Comparison of ENCODE assay signal across 8 cellular contexts in the genomic region with DNA sequence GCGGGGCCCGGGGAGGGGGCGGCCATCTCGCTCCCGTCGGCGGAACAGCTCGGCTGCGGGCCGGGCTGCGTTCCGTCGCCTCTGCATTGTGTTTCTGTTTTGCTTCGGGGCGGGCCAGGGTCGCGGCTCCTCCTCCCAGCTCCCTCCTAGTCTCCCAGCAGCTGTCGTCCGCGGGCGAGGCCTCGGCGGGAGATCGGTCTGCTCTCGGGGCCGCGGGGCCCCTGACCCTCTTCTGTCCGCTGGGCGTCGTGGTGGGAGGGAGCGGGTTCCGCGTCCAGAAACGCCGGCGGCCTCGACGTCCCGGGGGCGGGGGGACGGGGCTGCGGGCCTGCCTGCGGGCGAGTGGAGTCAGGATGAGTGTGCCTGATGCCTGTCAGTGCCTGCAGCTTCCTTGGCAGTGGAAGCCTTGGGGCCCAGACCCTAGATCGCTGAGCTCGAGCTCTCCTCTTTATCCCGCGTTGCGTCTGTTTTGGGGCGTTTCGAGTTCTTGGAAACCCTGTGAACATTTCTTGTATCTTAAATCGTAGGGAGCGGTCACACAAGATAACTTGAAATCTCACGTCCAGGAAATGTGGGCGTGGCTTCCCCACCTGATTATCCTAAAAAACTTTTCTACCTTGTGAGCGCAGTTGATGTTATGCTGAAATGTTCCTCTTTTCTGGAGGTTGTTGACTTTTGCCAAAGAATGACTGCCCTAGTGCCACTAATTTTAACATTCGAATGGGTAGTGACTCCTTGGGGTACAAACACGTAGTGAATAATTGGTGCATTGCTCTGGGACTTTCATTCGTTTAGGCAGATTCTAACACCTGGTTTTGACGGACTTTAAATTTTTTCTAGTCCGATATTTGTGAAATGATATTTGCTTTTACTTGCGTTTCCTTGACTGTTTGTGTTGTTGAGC. TPM values are rescaled to one million over a fixed set of nuclear protein-coding genes. Genes with fewer than 3 reads are reported as not detected.
DNase-seq lines count a peak whose midpoint lies in the region; ATAC-seq and TF ChIP-seq lines count a peak whose summit lies in the region.

No MANE protein-coding gene starts in this region.

- peaks cover 24% of the 10 kb centered on the region for H3K27me3 Mint-ChIP-seq in WTC11 (ENCODE audit: low read depth)

- DNase-seq in AG20443 (ENCODE audit: low spot score) (peak; percentile 71), NCI-H2107 (lab: John Stamatoyannopoulos, UW) (peak; percentile 39), WTC11 (ENCODE audit: low spot score) (peak; percentile 66), thyroid gland (peak; percentile 71 to 73)

- H3K4me1 ChIP-seq in mucosa of rectum (ENCODE audit: control insufficient read depth in 2 of 2, insufficient read depth in 2 of 2, low read length in 2 of 2) = peaks cover 12 to 17% of the 10 kb centered on the region in 2 donors
- peaks cover 7 to 10% of the 10 kb centered on the region in 2 donors for H3K4me1 ChIP-seq in thyroid gland

- CTCF ChIA-PET in WTC11 (lab: Charles Lee) = interaction anchor here (0.7 to 2.1 kb wide), 11 partner anchors 10 to 195 kb away, joined by 3 to 8 read pairs (median 5); partner anchors contain the start of gene DOP1B

- 2% methylated on average over 17 to 27 of the region's 62 CpGs for WGBS in thyroid gland, 2 donors

- peak overlapping the region; percentile 97 to 98 for H3K27ac ChIP-seq in mucosa of rectum (ENCODE audit: low read depth in 2 of 2, low read length in 2 of 2)
- H3K27ac ChIP-seq in thyroid gland = peak overlapping the region; percentile 94 to 99 (median 95)

- H3K4me3 ChIP-seq in mucosa of rectum (ENCODE audit: low read length in 2 of 2) (peak overlapping the region; percentile 82 to 95), thyroid gland (replicated peaks in 1 of 3) (peak overlapping the region; percentile 46 to 85 (median 54))

- H3K4me1 Mint-ChIP-seq in WTC11 = peaks cover 20% of the 10 kb centered on the region

- ATAC-seq in GM18499 (IDR thresholded peaks at IDR 0.05; ENCODE audit: insufficient read depth, unreplicated experiment) = peak; percentile 16
- peak; percentile 40 for ATAC-seq in HG02973 (IDR thresholded peaks at IDR 0.05; ENCODE audit: unreplicated experiment)
- ATAC-seq in WTC11 = peak; percentile 50
- peak; percentile 65 for ATAC-seq in esophagus mucosa

- TF ChIP-seq POLR2A in thyroid gland (IDR thresholded peaks at IDR 0.05) = peak in 1 of 2 donors; percentile 25

- TF ChIP-seq CTCF in WTC11 (IDR thresholded peaks at IDR 0.05) (no peak), thyroid gland (IDR thresholded peaks at IDR 0.05) (peak in 1 of 6 experiments; percentile 10)

- peaks cover 3 to 4% of the 10 kb centered on the region in 2 donors for H3K36me3 ChIP-seq in mucosa of rectum (ENCODE audit: control insufficient read depth in 2 of 2, insufficient read depth in 2 of 2, low read length in 2 of 2)
- H3K36me3 ChIP-seq in thyroid gland = no peaks in the 10 kb centered on the region

- peaks cover 18% of the 10 kb centered on the region for H3K36me3 Mint-ChIP-seq in WTC11

- intact Hi-C loops in thyroid gland (cut with DNase I) = loop anchor here (10.0 kb wide), 1 partner anchor 176 kb away; no protein-coding TSS in a partner anchor

- peak overlapping the region; percentile 90 to 91 for H3K9ac ChIP-seq in mucosa of rectum (ENCODE audit: low read depth in 1 of 2, low read length in 2 of 2)

- POLR2A ChIA-PET in WTC11 (lab: Charles Lee) = interaction anchor here (0.9 to 1.8 kb wide), 9 partner anchors 8 to 165 kb away, joined by 3 to 10 read pairs (median 4); partner anchors contain the start of gene CHAF1B

- H3K9me3 Mint-ChIP-seq in WTC11 = peaks cover 10% of the 10 kb centered on the region

- H3K27me3 ChIP-seq in mucosa of rectum (ENCODE audit: control insufficient read depth in 2 of 2, insufficient read depth in 2 of 2, low read length in 2 of 2) (no peaks in the 10 kb centered on the region), thyroid gland (no peaks in the 10 kb centered on the region)

- H3K9me3 ChIP-seq in mucosa of rectum (ENCODE audit: control insufficient read depth in 2 of 2, low read length in 2 of 2) = no peaks in the 10 kb centered on the region
- no peaks in the 10 kb centered on the region for H3K9me3 ChIP-seq in thyroid gland

- peak overlapping the region; percentile 97 for H3K27ac Mint-ChIP-seq in WTC11

- H3K4me3 Mint-ChIP-seq in WTC11 = peak overlapping the region; percentile 98

TF ChIP-seq in WTC11, 78 proteins besides CTCF, POLR2A, EP300 and RAD21 (continues in another document):
- TF ChIP-seq ZNF317 (CRISPR knock-in tag; IDR thresholded peaks at IDR 0.05; ENCODE audit: borderline replicate concordance, low read depth) (peak; percentile 48; the same call in 1 of the 2 replicates), NFATC4 (CRISPR knock-in tag; IDR thresholded peaks at IDR 0.05) (no peak), GTF2I (CRISPR knock-in tag; conservative IDR thresholded peaks at IDR 0.05) (no peak), SMAD4 (CRISPR knock-in tag; IDR thresholded peaks at IDR 0.05) (no peak), SMAD3 (CRISPR knock-in tag; IDR thresholded peaks at IDR 0.05; ENCODE audit: borderline replicate concordance) (0 out of 2 replicates have a peak, but pooled peaks have one; percentile 18), ZNF671 (CRISPR knock-in tag; IDR thresholded peaks at IDR 0.05) (no peak), FOXP4 (CRISPR knock-in tag; IDR thresholded peaks at IDR 0.05) (0 out of 2 replicates have a peak, but pooled peaks have one; percentile 6), MLX (CRISPR knock-in tag; IDR thresholded peaks at IDR 0.05) (no peak), ZNF232 (CRISPR knock-in tag; IDR thresholded peaks at IDR 0.05) (no peak), ELF4 (CRISPR knock-in tag; IDR thresholded peaks at IDR 0.05; ENCODE audit: low read depth) (0 out of 2 replicates have a peak, but pooled peaks have one; percentile 40), ATF1 (CRISPR knock-in tag; IDR thresholded peaks at IDR 0.05) (peak; percentile 37; the same call in 1 of the 2 replicates)
- TF ChIP-seq, protein P1, sequence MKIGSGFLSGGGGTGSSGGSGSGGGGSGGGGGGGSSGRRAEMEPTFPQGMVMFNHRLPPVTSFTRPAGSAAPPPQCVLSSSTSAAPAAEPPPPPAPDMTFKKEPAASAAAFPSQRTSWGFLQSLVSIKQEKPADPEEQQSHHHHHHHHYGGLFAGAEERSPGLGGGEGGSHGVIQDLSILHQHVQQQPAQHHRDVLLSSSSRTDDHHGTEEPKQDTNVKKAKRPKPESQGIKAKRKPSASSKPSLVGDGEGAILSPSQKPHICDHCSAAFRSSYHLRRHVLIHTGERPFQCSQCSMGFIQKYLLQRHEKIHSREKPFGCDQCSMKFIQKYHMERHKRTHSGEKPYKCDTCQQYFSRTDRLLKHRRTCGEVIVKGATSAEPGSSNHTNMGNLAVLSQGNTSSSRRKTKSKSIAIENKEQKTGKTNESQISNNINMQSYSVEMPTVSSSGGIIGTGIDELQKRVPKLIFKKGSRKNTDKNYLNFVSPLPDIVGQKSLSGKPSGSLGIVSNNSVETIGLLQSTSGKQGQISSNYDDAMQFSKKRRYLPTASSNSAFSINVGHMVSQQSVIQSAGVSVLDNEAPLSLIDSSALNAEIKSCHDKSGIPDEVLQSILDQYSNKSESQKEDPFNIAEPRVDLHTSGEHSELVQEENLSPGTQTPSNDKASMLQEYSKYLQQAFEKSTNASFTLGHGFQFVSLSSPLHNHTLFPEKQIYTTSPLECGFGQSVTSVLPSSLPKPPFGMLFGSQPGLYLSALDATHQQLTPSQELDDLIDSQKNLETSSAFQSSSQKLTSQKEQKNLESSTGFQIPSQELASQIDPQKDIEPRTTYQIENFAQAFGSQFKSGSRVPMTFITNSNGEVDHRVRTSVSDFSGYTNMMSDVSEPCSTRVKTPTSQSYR (CRISPR knock-in tag; IDR thresholded peaks at IDR 0.05) = no peak
- TF ChIP-seq, protein P2, sequence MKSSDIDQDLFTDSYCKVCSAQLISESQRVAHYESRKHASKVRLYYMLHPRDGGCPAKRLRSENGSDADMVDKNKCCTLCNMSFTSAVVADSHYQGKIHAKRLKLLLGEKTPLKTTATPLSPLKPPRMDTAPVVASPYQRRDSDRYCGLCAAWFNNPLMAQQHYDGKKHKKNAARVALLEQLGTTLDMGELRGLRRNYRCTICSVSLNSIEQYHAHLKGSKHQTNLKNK (CRISPR knock-in tag; IDR thresholded peaks at IDR 0.05) = no peak
- TF ChIP-seq, protein P3, sequence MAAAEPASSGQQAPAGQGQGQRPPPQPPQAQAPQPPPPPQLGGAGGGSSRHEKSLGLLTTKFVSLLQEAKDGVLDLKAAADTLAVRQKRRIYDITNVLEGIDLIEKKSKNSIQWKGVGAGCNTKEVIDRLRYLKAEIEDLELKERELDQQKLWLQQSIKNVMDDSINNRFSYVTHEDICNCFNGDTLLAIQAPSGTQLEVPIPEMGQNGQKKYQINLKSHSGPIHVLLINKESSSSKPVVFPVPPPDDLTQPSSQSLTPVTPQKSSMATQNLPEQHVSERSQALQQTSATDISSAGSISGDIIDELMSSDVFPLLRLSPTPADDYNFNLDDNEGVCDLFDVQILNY (CRISPR knock-in tag; IDR thresholded peaks at IDR 0.05) = peak; percentile 17; the same call in 1 of the 2 replicates

RNA-seq across cellular contexts. Expression of gene MORC3, which starts 0.7 kb away (rescaled TPM):
- total RNA-seq in WTC11 (2021) (15.9 to 17.2 TPM (median 16.1 TPM) in 3 replicates), esophagus mucosa (28.8 TPM), thyroid gland (10 to 100 TPM; 40.3 to 49.9 (median 42.8) TPM)

Comparison
In these comparisons a context has a peak if more than half of its experiments do, and no peak if none do; other contexts are left out.
1. Peak in every context shown above with its lines: DNase-seq, ATAC-seq, H3K4me3 ChIP-seq and H3K27ac ChIP-seq.